Comparison of ENCODE assay signal across 9 cellular contexts in genomic region chr6:145736854-145737181, GRCh38. TPM values are rescaled to one million over a fixed set of nuclear protein-coding genes. Genes with fewer than 3 reads are reported as not detected.
DNase-seq lines count a peak whose midpoint lies in the region; ATAC-seq and TF ChIP-seq lines count a peak whose summit lies in the region.
"Had no signal": no experiment of that assay in that cellular context is flagged by ENCODE, and none has a peak within 500 bp of the region (broad histone marks: within the 10 kb centered on the region; RNA-seq: fewer than 3 reads in every experiment).

No MANE protein-coding gene starts in this region.

- no peak overlapping the region for H4K8ac ChIP-seq in mesenchymal stem cell (ENCODE audit: low read length)

- no peak overlapping the region for H2BK15ac ChIP-seq in mesenchymal stem cell (ENCODE audit: low read depth, poor library complexity, severe bottlenecking)

- H3K4me1 ChIP-seq in mesenchymal stem cell (ENCODE audit: control insufficient read depth, insufficient read depth, low read depth, low read length): peaks cover 1% of the 10 kb centered on the region
- peaks cover 0 to 40% (median 10%) of the 10 kb centered on the region in 4 donors for H3K4me1 ChIP-seq in tibial nerve

- H3K36me3 Mint-ChIP-seq in activated T-cell treated with anti-CD3 and anti-CD28 coated beads, Interleukin-2, amount 50 U/mL, for 72 hours (ENCODE audit: insufficient read depth in 2 of 2): peaks cover 6 to 11% of the 10 kb centered on the region in 2 donors

- H3K27me3 Mint-ChIP-seq in activated T-cell treated with anti-CD3 and anti-CD28 coated beads, Interleukin-2, amount 50 U/mL, for 72 hours (ENCODE audit: low read depth): no peaks in the 10 kb centered on the region

- TF ChIP-seq EP300 in tibial nerve (IDR thresholded peaks at IDR 0.05): no peak

- H3K14ac ChIP-seq in mesenchymal stem cell (ENCODE audit: low read length in 2 of 2): no peak overlapping the region

- H4K91ac ChIP-seq in mesenchymal stem cell (ENCODE audit: low read length): no peak overlapping the region

- H3K36me3 ChIP-seq in mesenchymal stem cell (ENCODE audit: control insufficient read depth in 1 of 2, insufficient read depth in 2 of 2, low read depth in 1 of 2, low read length in 2 of 2) (no peaks in the 10 kb centered on the region), tibial nerve (no peaks in the 10 kb centered on the region)

- TF ChIP-seq POLR2A in tibial nerve (IDR thresholded peaks at IDR 0.05): no peak

- no peak overlapping the region for H2BK120ac ChIP-seq in mesenchymal stem cell (ENCODE audit: low read depth, low read length)

- no peak overlapping the region for H3K4ac ChIP-seq in mesenchymal stem cell (ENCODE audit: low read depth in 1 of 2, low read length in 2 of 2)

- 69% methylated on average over 5 of the region's 5 CpGs for WGBS in mesenchymal stem cell
- 26 to 34% methylated on average over 5 of the region's 5 CpGs for WGBS in tibial nerve, 2 donors

- ATAC-seq in activated T-cell treated with anti-CD3 and anti-CD28 coated beads, Interleukin-2, amount 50 U/mL, for 72 hours (replicated peaks in 1 of 2): no peak
- ATAC-seq in GM21786 (IDR thresholded peaks at IDR 0.05; ENCODE audit: unreplicated experiment) (no peak), GM21737 (IDR thresholded peaks at IDR 0.05; ENCODE audit: unreplicated experiment) (no peak)
- ATAC-seq: left cardiac atrium had no signal

- H3K4me3 ChIP-seq in mesenchymal stem cell (ENCODE audit: insufficient read depth in 1 of 2, low read depth in 1 of 2, low read length in 2 of 2) (peak overlapping the region in 1 of 2 experiments; percentile 86), tibial nerve (peak overlapping the region in 3 of 4 donors; percentile 5 to 96 (median 12))

- H3K4me3 Mint-ChIP-seq in activated T-cell treated with anti-CD3 and anti-CD28 coated beads, Interleukin-2, amount 50 U/mL, for 72 hours: peak overlapping the region; percentile 94 to 96

- H2AK5ac ChIP-seq in mesenchymal stem cell (ENCODE audit: low read length, severe bottlenecking): no peak overlapping the region

- no peaks in the 10 kb centered on the region for H3K9me3 ChIP-seq in mesenchymal stem cell (ENCODE audit: control insufficient read depth, low read length)
- H3K9me3 ChIP-seq in tibial nerve: no peaks in the 10 kb centered on the region

- H2BK5ac ChIP-seq in mesenchymal stem cell (ENCODE audit: low read depth, low read length, poor library complexity, severe bottlenecking): no peak overlapping the region

- no peak overlapping the region for H2AFZ ChIP-seq in mesenchymal stem cell (ENCODE audit: low read depth, low read length)

- no peak for DNase-seq in activated T-cell treated with anti-CD3 and anti-CD28 coated beads, Interleukin-2, amount 50 U/mL, for 72 hours
- DNase-seq in activated T-cell treated with anti-CD3 and anti-CD28 coated beads for 4 hours: no peak
- DNase-seq in astrocyte of the hippocampus (ENCODE audit: low read depth, low spot score): peak; percentile 69
- DNase-seq in mesenchymal stem cell: peak; percentile 83
- DNase-seq in tibial nerve (ENCODE audit: low spot score in 2 of 2): peak in 1 of 2 donors; percentile 5
- DNase-seq in NCI-H2227 (lab: John Stamatoyannopoulos, UW; ENCODE audit: unreplicated experiment): no peak
- DNase-seq: left cardiac atrium had no signal

- no peak overlapping the region for H3K18ac ChIP-seq in mesenchymal stem cell (ENCODE audit: low read depth in 1 of 2, low read length in 2 of 2)

- peak overlapping the region; percentile 65 for H3K27ac Mint-ChIP-seq in activated T-cell treated with anti-CD3 and anti-CD28 coated beads, Interleukin-2, amount 50 U/mL, for 72 hours

- peak overlapping the region; percentile 98 for H3K9ac ChIP-seq in mesenchymal stem cell (ENCODE audit: low read length)

- no peak overlapping the region for H3K23ac ChIP-seq in mesenchymal stem cell (ENCODE audit: low read length in 2 of 2)

- TF ChIP-seq CTCF in tibial nerve (IDR thresholded peaks at IDR 0.05): no peak

- peaks cover 11% of the 10 kb centered on the region for H3K4me1 Mint-ChIP-seq in activated T-cell treated with anti-CD3 and anti-CD28 coated beads, Interleukin-2, amount 50 U/mL, for 72 hours (ENCODE audit: low read depth)

- H3K27me3 ChIP-seq in mesenchymal stem cell (ENCODE audit: control insufficient read depth in 1 of 2, insufficient read depth in 1 of 2, low read length in 2 of 2): no peaks in the 10 kb centered on the region
- H3K27me3 ChIP-seq in tibial nerve: no peaks in the 10 kb centered on the region

- H3K4me2 ChIP-seq in mesenchymal stem cell (ENCODE audit: low read length, poor library complexity, severe bottlenecking): no peak overlapping the region

- H3K9me3 Mint-ChIP-seq in activated T-cell treated with anti-CD3 and anti-CD28 coated beads, Interleukin-2, amount 50 U/mL, for 72 hours: peaks cover 3 to 7% of the 10 kb centered on the region in 2 donors

- H3K27ac ChIP-seq in mesenchymal stem cell (ENCODE audit: low read length, poor library complexity, severe bottlenecking) (no peak overlapping the region), tibial nerve (peak overlapping the region; percentile 13 to 98 (median 96))

- H3K79me1 ChIP-seq in mesenchymal stem cell (replicated peaks; ENCODE audit: low read length, poor library complexity, severe bottlenecking): no peaks in the 10 kb centered on the region

- no peak overlapping the region for H2BK12ac ChIP-seq in mesenchymal stem cell (ENCODE audit: low read length in 2 of 2)

RNA-seq across cellular contexts. Expression of gene EPM2A, which starts 1.5 kb away (rescaled TPM):
- 10 to 100 TPM; 11.6 to 13.6 TPM for total RNA-seq in activated T-cell treated with anti-CD3 and anti-CD28 coated beads, Interleukin-2, amount 50 U/mL, for 72 hours
- polyA plus RNA-seq in mesenchymal stem cell (2013, experiment 1 of 2): 2.3 TPM
- polyA plus RNA-seq in mesenchymal stem cell (2013, experiment 2 of 2): 2.8 TPM
- 10 to 100 TPM; 14.7 to 24.9 (median 20.3) TPM for total RNA-seq in tibial nerve

Comparison
In these comparisons a context has a peak if more than half of its experiments do, and no peak if none do; other contexts are left out.
1. DNase-seq: peak in astrocyte of the hippocampus (single experiment) and mesenchymal stem cell (single experiment); none in activated T-cell treated with anti-CD3 and anti-CD28 coated beads, Interleukin-2, amount 50 U/mL, for 72 hours (0 of 2), activated T-cell treated with anti-CD3 and anti-CD28 coated beads for 4 hours (single experiment) and NCI-H2227 (single experiment).